Comparison of ENCODE assay signal across 9 cellular contexts in genomic region chr3:100999160-100999559, GRCh38. TPM values are rescaled to one million over a fixed set of nuclear protein-coding genes. Genes with fewer than 3 reads are reported as not detected.
"Had no signal": no experiment of that assay in that cellular context is flagged by ENCODE, and none has a peak within 500 bp of the region (broad histone marks: within the 10 kb centered on the region; RNA-seq: fewer than 3 reads in every experiment).

No MANE protein-coding gene starts in this region.

- H3K4me3 ChIP-seq: GM12878 had no signal

- DNase-seq: GDM1, GF-D8 had no signal

- FAIRE-seq: G401.6, GM12878, GM12891, GM12892, GM18507, GM19239 had no signal

- ATAC-seq: GM12878 had no signal

RNA-seq across cellular contexts. Expression of gene ABI3BP, which starts 5.9 kb away (rescaled TPM):
- total RNA-seq: G401 had no signal
